In the genomic region with DNA sequence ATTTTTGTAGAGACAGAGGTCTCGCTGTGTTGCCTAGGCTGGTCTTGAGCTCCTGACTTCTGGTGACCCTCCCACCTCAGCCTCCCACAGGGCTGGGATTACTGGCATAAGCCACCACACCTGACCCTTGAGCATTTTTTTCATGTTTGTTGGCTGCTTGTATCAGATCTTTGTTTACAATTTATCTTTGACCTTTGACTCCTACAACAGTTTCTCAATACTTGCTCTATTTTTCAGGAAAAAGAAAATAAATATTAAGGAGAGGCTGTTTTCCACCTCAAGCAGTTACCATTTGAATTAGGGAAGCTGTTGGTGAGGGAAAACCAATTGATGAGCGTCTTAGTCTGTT, we compare ENCODE assay signal across 1 cellular context.
TF ChIP-seq lines count a peak whose summit lies in the region.

No MANE protein-coding gene starts in this region.

TF ChIP-seq in HepG2, 621 proteins besides CTCF, POLR2A, EP300 and RAD21 (continued from another document and continues in another):
- TF ChIP-seq, protein P1, sequence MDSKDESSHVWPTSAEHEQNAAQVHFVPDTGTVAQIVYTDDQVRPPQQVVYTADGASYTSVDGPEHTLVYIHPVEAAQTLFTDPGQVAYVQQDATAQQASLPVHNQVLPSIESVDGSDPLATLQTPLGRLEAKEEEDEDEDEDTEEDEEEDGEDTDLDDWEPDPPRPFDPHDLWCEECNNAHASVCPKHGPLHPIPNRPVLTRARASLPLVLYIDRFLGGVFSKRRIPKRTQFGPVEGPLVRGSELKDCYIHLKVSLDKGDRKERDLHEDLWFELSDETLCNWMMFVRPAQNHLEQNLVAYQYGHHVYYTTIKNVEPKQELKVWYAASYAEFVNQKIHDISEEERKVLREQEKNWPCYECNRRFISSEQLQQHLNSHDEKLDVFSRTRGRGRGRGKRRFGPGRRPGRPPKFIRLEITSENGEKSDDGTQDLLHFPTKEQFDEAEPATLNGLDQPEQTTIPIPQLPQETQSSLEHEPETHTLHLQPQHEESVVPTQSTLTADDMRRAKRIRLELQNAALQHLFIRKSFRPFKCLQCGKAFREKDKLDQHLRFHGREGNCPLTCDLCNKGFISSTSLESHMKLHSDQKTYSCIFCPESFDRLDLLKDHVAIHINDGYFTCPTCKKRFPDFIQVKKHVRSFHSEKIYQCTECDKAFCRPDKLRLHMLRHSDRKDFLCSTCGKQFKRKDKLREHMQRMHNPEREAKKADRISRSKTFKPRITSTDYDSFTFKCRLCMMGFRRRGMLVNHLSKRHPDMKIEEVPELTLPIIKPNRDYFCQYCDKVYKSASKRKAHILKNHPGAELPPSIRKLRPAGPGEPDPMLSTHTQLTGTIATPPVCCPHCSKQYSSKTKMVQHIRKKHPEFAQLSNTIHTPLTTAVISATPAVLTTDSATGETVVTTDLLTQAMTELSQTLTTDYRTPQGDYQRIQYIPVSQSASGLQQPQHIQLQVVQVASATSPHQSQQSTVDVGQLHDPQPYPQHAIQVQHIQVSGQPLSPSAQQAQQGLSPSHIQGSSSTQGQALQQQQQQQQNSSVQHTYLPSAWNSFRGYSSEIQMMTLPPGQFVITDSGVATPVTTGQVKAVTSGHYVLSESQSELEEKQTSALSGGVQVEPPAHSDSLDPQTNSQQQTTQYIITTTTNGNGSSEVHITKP (CRISPR knock-in tag; IDR thresholded peaks at IDR 0.05; ENCODE audit: low read depth) = no peak
- TF ChIP-seq CENPT (CRISPR knock-in tag; IDR thresholded peaks at IDR 0.05; ENCODE audit: low read depth) (no peak), ZNF83 (CRISPR knock-in tag; IDR thresholded peaks at IDR 0.05; ENCODE audit: borderline replicate concordance) (no peak), ZNF562 (CRISPR knock-in tag; IDR thresholded peaks at IDR 0.05; ENCODE audit: borderline replicate concordance) (no peak), HOXA5 (CRISPR knock-in tag; IDR thresholded peaks at IDR 0.05) (no peak; the same call in 1 of the 2 replicates), ZSCAN25 (CRISPR knock-in tag; IDR thresholded peaks at IDR 0.05) (no peak), MYC (CRISPR knock-in tag; IDR thresholded peaks at IDR 0.05; ENCODE audit: borderline replicate concordance) (no peak), ZNF24 (IDR thresholded peaks at IDR 0.05) (no peak), ZNF644 (CRISPR knock-in tag; IDR thresholded peaks at IDR 0.05; ENCODE audit: low read depth) (no peak), SMARCC2 (IDR thresholded peaks at IDR 0.05) (no peak), ARID5B (CRISPR knock-in tag; IDR thresholded peaks at IDR 0.05) (peak; percentile 91), JDP2 (CRISPR knock-in tag; IDR thresholded peaks at IDR 0.05; ENCODE audit: borderline replicate concordance) (no peak), ZNF549 (CRISPR knock-in tag; IDR thresholded peaks at IDR 0.05) (no peak), ZBTB38 (CRISPR knock-in tag; IDR thresholded peaks at IDR 0.05) (no peak), GLI4 (CRISPR knock-in tag; IDR thresholded peaks at IDR 0.05; ENCODE audit: borderline replicate concordance) (no peak), GTF3A (CRISPR knock-in tag; conservative IDR thresholded peaks at IDR 0.05) (no peak), ZBTB14 (CRISPR knock-in tag; IDR thresholded peaks at IDR 0.05) (no peak), ZNF180 (CRISPR knock-in tag; IDR thresholded peaks at IDR 0.05; ENCODE audit: borderline replicate concordance, low read depth) (no peak), MED8 (CRISPR knock-in tag; IDR thresholded peaks at IDR 0.05; ENCODE audit: insufficient replicate concordance) (no peak), ATM (IDR thresholded peaks at IDR 0.05; ENCODE audit: borderline replicate concordance) (no peak), ARNTL (CRISPR knock-in tag; IDR thresholded peaks at IDR 0.05) (no peak), PREB (CRISPR knock-in tag; IDR thresholded peaks at IDR 0.05) (no peak), ZNF775 (CRISPR knock-in tag; IDR thresholded peaks at IDR 0.05; ENCODE audit: borderline replicate concordance) (no peak), ELF4 (CRISPR knock-in tag; IDR thresholded peaks at IDR 0.05; ENCODE audit: borderline replicate concordance) (no peak), SSRP1 (CRISPR knock-in tag; IDR thresholded peaks at IDR 0.05) (no peak), SIN3A (IDR thresholded peaks at IDR 0.05; ENCODE audit: borderline replicate concordance, low read depth, low read length) (no peak), ZFP41 (CRISPR knock-in tag; IDR thresholded peaks at IDR 0.05; ENCODE audit: borderline replicate concordance) (no peak), TCF12 (IDR thresholded peaks at IDR 0.05) (no peak), TCF12 (CRISPR knock-in tag; IDR thresholded peaks at IDR 0.05) (no peak), KLF9 (CRISPR knock-in tag; IDR thresholded peaks at IDR 0.05; ENCODE audit: low read depth) (no peak), TEAD2 (CRISPR knock-in tag; IDR thresholded peaks at IDR 0.05) (no peak), SNAI1 (CRISPR knock-in tag; IDR thresholded peaks at IDR 0.05; ENCODE audit: borderline replicate concordance) (no peak), NFKB2 (CRISPR knock-in tag; IDR thresholded peaks at IDR 0.05; ENCODE audit: borderline replicate concordance) (no peak), ZFP90 (CRISPR knock-in tag; IDR thresholded peaks at IDR 0.05; ENCODE audit: borderline replicate concordance) (no peak), FOXO4 (CRISPR knock-in tag; conservative IDR thresholded peaks at IDR 0.05) (no peak), MTF2 (CRISPR knock-in tag; IDR thresholded peaks at IDR 0.05; ENCODE audit: borderline replicate concordance) (no peak)
- TF ChIP-seq, protein P2, sequence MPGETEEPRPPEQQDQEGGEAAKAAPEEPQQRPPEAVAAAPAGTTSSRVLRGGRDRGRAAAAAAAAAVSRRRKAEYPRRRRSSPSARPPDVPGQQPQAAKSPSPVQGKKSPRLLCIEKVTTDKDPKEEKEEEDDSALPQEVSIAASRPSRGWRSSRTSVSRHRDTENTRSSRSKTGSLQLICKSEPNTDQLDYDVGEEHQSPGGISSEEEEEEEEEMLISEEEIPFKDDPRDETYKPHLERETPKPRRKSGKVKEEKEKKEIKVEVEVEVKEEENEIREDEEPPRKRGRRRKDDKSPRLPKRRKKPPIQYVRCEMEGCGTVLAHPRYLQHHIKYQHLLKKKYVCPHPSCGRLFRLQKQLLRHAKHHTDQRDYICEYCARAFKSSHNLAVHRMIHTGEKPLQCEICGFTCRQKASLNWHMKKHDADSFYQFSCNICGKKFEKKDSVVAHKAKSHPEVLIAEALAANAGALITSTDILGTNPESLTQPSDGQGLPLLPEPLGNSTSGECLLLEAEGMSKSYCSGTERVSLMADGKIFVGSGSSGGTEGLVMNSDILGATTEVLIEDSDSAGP (CRISPR knock-in tag; IDR thresholded peaks at IDR 0.05; ENCODE audit: borderline replicate concordance) = no peak
- TF ChIP-seq, protein P3, sequence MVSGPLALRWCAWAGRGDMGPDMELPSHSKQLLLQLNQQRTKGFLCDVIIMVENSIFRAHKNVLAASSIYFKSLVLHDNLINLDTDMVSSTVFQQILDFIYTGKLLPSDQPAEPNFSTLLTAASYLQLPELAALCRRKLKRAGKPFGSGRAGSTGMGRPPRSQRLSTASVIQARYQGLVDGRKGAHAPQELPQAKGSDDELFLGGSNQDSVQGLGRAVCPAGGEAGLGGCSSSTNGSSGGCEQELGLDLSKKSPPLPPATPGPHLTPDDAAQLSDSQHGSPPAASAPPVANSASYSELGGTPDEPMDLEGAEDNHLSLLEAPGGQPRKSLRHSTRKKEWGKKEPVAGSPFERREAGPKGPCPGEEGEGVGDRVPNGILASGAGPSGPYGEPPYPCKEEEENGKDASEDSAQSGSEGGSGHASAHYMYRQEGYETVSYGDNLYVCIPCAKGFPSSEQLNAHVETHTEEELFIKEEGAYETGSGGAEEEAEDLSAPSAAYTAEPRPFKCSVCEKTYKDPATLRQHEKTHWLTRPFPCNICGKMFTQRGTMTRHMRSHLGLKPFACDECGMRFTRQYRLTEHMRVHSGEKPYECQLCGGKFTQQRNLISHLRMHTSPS (CRISPR knock-in tag; IDR thresholded peaks at IDR 0.05; ENCODE audit: low read depth) = no peak
- TF ChIP-seq, protein P4, sequence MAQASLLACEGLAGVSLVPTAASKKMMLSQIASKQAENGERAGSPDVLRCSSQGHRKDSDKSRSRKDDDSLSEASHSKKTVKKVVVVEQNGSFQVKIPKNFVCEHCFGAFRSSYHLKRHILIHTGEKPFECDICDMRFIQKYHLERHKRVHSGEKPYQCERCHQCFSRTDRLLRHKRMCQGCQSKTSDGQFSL (CRISPR knock-in tag; IDR thresholded peaks at IDR 0.05) = no peak
- TF ChIP-seq, protein P5, sequence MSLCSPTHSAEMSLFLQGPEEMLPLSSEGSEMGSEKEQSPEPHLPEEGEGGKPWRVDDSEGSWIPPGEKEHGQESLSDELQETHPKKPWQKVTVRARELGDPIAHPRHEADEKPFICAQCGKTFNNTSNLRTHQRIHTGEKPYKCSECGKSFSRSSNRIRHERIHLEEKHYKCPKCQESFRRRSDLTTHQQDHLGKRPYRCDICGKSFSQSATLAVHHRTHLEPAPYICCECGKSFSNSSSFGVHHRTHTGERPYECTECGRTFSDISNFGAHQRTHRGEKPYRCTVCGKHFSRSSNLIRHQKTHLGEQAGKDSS (CRISPR knock-in tag; IDR thresholded peaks at IDR 0.05; ENCODE audit: borderline replicate concordance, low read depth) = no peak
- TF ChIP-seq, protein P6, sequence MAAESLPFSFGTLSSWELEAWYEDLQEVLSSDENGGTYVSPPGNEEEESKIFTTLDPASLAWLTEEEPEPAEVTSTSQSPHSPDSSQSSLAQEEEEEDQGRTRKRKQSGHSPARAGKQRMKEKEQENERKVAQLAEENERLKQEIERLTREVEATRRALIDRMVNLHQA (CRISPR knock-in tag; IDR thresholded peaks at IDR 0.05) = no peak
